27 cellular contexts compared by ENCODE assay signal in genomic region chr13:113086991-113087922, GRCh38. TPM values are rescaled to one million over a fixed set of nuclear protein-coding genes. Genes with fewer than 3 reads are reported as not detected.
"Had no signal": no experiment of that assay in that cellular context is flagged by ENCODE, and none has a peak within 500 bp of the region (broad histone marks: within the 10 kb centered on the region; RNA-seq: fewer than 3 reads in every experiment).

No MANE protein-coding gene starts in this region.

- H3K27ac ChIP-seq: foreskin keratinocyte, pancreas, right lobe of liver, thoracic aorta had no signal

- H3K9me3 ChIP-seq: pancreas, right lobe of liver, thoracic aorta had no signal

- H3K4me1 ChIP-seq: foreskin keratinocyte, pancreas, right lobe of liver had no signal

- DNase-seq: activated CD4-positive, alpha-beta memory T cell treated with anti-CD3 and anti-CD28 coated beads, Interleukin-2, amount 10 ng/mL, durations not matched to agents 7 days and 5 days; activated CD4-positive, alpha-beta T cell treated with anti-CD3 and anti-CD28 coated beads, Interleukin-2, amount 10 ng/mL, durations not matched to agents 24 days and 14 days; activated effector memory CD4-positive, alpha-beta T cell treated with Interleukin-2 at 50 U/mL for 16 hours; activated naive CD4-positive, alpha-beta T cell treated with anti-CD3 and anti-CD28 coated beads for 36 hours; activated T-cell treated with anti-CD3 and anti-CD28 coated beads, Interleukin-2, amount 50 U/mL, for 72 hours; caudate nucleus; effector memory CD4-positive, alpha-beta T cell; foreskin keratinocyte; hippocampal formation; mammary epithelial cell; small intestine; stimulated activated CD4-positive, alpha-beta T cell treated with anti-CD3 and anti-CD28 coated beads, Interleukin-15, amount 100 ng/mL, for 24 hours; stimulated activated CD8-positive, alpha-beta memory T cell treated with anti-CD3 and anti-CD28 coated beads, Interleukin-4, amount 100 ng/mL, for 48 hours; stimulated activated naive B cell treated with anti-CD40 and anti-IgM and Interleukin-4, amounts not matched to agents 10 μg/mL and 1 μg/mL and 100 μg/mL, for 72 hours; T1000 had no signal

- H3K27me3 Mint-ChIP-seq: activated CD4-positive, alpha-beta memory T cell treated with anti-CD3 and anti-CD28 coated beads, Interleukin-2, amount 10 ng/mL, durations not matched to agents 7 days and 5 days; activated CD4-positive, alpha-beta T cell treated with anti-CD3 and anti-CD28 coated beads, Interleukin-2, amount 10 ng/mL, durations not matched to agents 24 days and 14 days; brain; naive thymus-derived CD8-positive, alpha-beta T cell; stimulated activated naive B cell treated with anti-CD40 and anti-IgM and Interleukin-4, amounts not matched to agents 10 μg/mL and 1 μg/mL and 100 μg/mL, for 72 hours had no signal

- H3K27ac Mint-ChIP-seq: activated CD4-positive, alpha-beta memory T cell treated with anti-CD3 and anti-CD28 coated beads, Interleukin-2, amount 10 ng/mL, durations not matched to agents 7 days and 5 days; activated CD4-positive, alpha-beta T cell treated with anti-CD3 and anti-CD28 coated beads, Interleukin-2, amount 10 ng/mL, durations not matched to agents 24 days and 14 days; activated naive CD4-positive, alpha-beta T cell treated with anti-CD3 and anti-CD28 coated beads for 36 hours; activated T-cell treated with anti-CD3 and anti-CD28 coated beads, Interleukin-2, amount 50 U/mL, for 72 hours; mesothelial cell of epicardium; stimulated activated naive B cell treated with anti-CD40 and anti-IgM and Interleukin-4, amounts not matched to agents 10 μg/mL and 1 μg/mL and 100 μg/mL, for 72 hours; T-helper 1 cell treated with Interleukin-12 subunit alpha and Interleukin-12 subunit beta and Interleukin-4 antibody, amounts not matched to agents 30 μg/mL and 1 μg/mL, for 36 hours had no signal

- H3K4me3 ChIP-seq: pancreas, right lobe of liver, thoracic aorta had no signal

- ATAC-seq: activated CD4-positive, CD25-positive, alpha-beta regulatory T cell treated with anti-CD3 and anti-CD28 coated beads, Interleukin-2, amount 50 U/mL, for 24 hours; activated T-cell treated with anti-CD3 and anti-CD28 coated beads, Interleukin-2, amount 50 U/mL, for 72 hours; foreskin keratinocyte; naive thymus-derived CD8-positive, alpha-beta T cell; pancreas; right lobe of liver; stimulated activated naive B cell treated with anti-CD40 and anti-IgM and Interleukin-4, amounts not matched to agents 10 μg/mL and 1 μg/mL and 100 μg/mL, for 72 hours had no signal

- H3K4me3 Mint-ChIP-seq: activated CD4-positive, alpha-beta memory T cell treated with anti-CD3 and anti-CD28 coated beads, Interleukin-2, amount 10 ng/mL, durations not matched to agents 7 days and 5 days; activated CD4-positive, alpha-beta T cell treated with anti-CD3 and anti-CD28 coated beads, Interleukin-2, amount 10 ng/mL, durations not matched to agents 24 days and 14 days; activated naive CD4-positive, alpha-beta T cell treated with anti-CD3 and anti-CD28 coated beads for 36 hours; activated T-cell treated with anti-CD3 and anti-CD28 coated beads, Interleukin-2, amount 50 U/mL, for 72 hours; brain; mesothelial cell of epicardium; naive thymus-derived CD8-positive, alpha-beta T cell; stimulated activated naive B cell treated with anti-CD40 and anti-IgM and Interleukin-4, amounts not matched to agents 10 μg/mL and 1 μg/mL and 100 μg/mL, for 72 hours; T-helper 1 cell treated with Interleukin-12 subunit alpha and Interleukin-12 subunit beta and Interleukin-4 antibody, amounts not matched to agents 30 μg/mL and 1 μg/mL, for 36 hours had no signal

- H3K4me1 Mint-ChIP-seq: activated CD4-positive, alpha-beta memory T cell treated with anti-CD3 and anti-CD28 coated beads, Interleukin-2, amount 10 ng/mL, durations not matched to agents 7 days and 5 days; activated CD4-positive, alpha-beta T cell treated with anti-CD3 and anti-CD28 coated beads, Interleukin-2, amount 10 ng/mL, durations not matched to agents 24 days and 14 days; stimulated activated naive B cell treated with anti-CD40 and anti-IgM and Interleukin-4, amounts not matched to agents 10 μg/mL and 1 μg/mL and 100 μg/mL, for 72 hours had no signal

- H3K9me3 Mint-ChIP-seq: activated CD4-positive, alpha-beta memory T cell treated with anti-CD3 and anti-CD28 coated beads, Interleukin-2, amount 10 ng/mL, durations not matched to agents 7 days and 5 days; activated CD4-positive, alpha-beta T cell treated with anti-CD3 and anti-CD28 coated beads, Interleukin-2, amount 10 ng/mL, durations not matched to agents 24 days and 14 days; activated naive CD4-positive, alpha-beta T cell treated with anti-CD3 and anti-CD28 coated beads for 36 hours; activated T-cell treated with anti-CD3 and anti-CD28 coated beads, Interleukin-2, amount 50 U/mL, for 72 hours; brain; mesothelial cell of epicardium; naive thymus-derived CD8-positive, alpha-beta T cell; stimulated activated naive B cell treated with anti-CD40 and anti-IgM and Interleukin-4, amounts not matched to agents 10 μg/mL and 1 μg/mL and 100 μg/mL, for 72 hours; T-helper 1 cell treated with Interleukin-12 subunit alpha and Interleukin-12 subunit beta and Interleukin-4 antibody, amounts not matched to agents 30 μg/mL and 1 μg/mL, for 36 hours had no signal

- H3K27me3 ChIP-seq: foreskin keratinocyte, pancreas, right lobe of liver had no signal

RNA-seq across cellular contexts. Expression of gene F7, which starts 18.3 kb away (rescaled TPM):
- total RNA-seq: activated CD4-positive, alpha-beta memory T cell treated with anti-CD3 and anti-CD28 coated beads, Interleukin-2, amount 10 ng/mL, durations not matched to agents 7 days and 5 days; activated CD4-positive, alpha-beta T cell treated with anti-CD3 and anti-CD28 coated beads, Interleukin-2, amount 10 ng/mL, durations not matched to agents 24 days and 14 days; activated T-cell treated with anti-CD3 and anti-CD28 coated beads, Interleukin-2, amount 50 U/mL, for 72 hours; dermis microvascular lymphatic vessel endothelial cell; foreskin keratinocyte; glomerular endothelial cell; mammary epithelial cell; pulmonary artery endothelial cell; thoracic aorta; ureter had no signal
- polyA plus RNA-seq: foreskin keratinocyte, mammary epithelial cell had no signal

RNA-seq across cellular contexts. Expression of gene F10, which starts 35.3 kb away (rescaled TPM):
- total RNA-seq: activated CD4-positive, alpha-beta memory T cell treated with anti-CD3 and anti-CD28 coated beads, Interleukin-2, amount 10 ng/mL, durations not matched to agents 7 days and 5 days; activated CD4-positive, alpha-beta T cell treated with anti-CD3 and anti-CD28 coated beads, Interleukin-2, amount 10 ng/mL, durations not matched to agents 24 days and 14 days; activated naive CD4-positive, alpha-beta T cell treated with anti-CD3 and anti-CD28 coated beads for 36 hours; activated T-cell treated with anti-CD3 and anti-CD28 coated beads, Interleukin-2, amount 50 U/mL, for 72 hours; dermis microvascular lymphatic vessel endothelial cell; foreskin keratinocyte; glomerular endothelial cell; mammary epithelial cell; naive thymus-derived CD8-positive, alpha-beta T cell had no signal
- polyA plus RNA-seq: foreskin keratinocyte; mammary epithelial cell; naive thymus-derived CD8-positive, alpha-beta T cell had no signal
